12 cellular contexts compared by ENCODE assay signal in the genomic region with DNA sequence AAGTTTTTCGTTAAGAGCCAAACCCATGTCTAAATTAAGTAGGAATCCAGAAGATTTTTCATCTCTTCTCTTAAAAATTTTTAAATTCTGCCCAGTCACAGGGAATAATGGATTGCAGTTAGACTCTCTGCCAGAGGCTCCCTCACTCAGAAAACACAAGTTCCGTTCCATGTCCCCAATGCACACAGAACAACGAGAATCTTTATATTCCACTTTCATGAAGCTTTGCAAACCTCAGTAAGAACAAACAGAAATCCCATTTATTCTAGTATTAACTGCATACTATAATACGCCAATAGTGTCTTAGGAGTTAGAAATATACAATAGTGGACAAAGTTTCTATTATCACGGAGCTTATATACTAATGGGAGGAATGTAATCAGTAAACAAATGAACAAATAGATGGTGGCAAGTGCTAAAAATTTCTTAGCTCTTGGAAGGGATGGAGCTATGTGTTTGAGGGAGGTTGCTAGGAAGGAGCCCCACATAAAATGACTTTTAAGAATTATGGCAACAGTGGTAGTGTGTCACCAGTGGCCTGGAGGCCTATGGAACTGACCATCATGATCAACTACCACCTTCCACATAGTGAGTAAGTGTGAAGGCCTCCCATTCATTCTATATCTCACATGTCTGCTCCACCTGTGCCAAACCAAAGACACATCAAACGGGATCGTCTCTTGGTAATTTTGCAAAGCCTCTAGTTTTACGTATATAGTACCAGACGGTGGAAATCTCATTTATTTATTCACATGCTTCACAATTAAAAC. TPM values are rescaled to one million over a fixed set of nuclear protein-coding genes. Genes with fewer than 3 reads are reported as not detected.
DNase-seq lines count a peak whose midpoint lies in the region; ATAC-seq and TF ChIP-seq lines count a peak whose summit lies in the region.
"Had no signal": no experiment of that assay in that cellular context is flagged by ENCODE, and none has a peak within 500 bp of the region (broad histone marks: within the 10 kb centered on the region; RNA-seq: fewer than 3 reads in every experiment).

No MANE protein-coding gene starts in this region.

- H3K36me3 ChIP-seq in OCI-LY7 (ENCODE audit: insufficient read depth, low read length) (peaks cover 4% of the 10 kb centered on the region), H7 (replicated peaks; ENCODE audit: control insufficient read depth, insufficient read depth, low read length) (no peaks in the 10 kb centered on the region)
- H3K36me3 ChIP-seq: WERI-Rb-1 had no signal

- no peak overlapping the region for H3K27ac ChIP-seq in OCI-LY7 (ENCODE audit: low read depth, low read length, poor library complexity, severe bottlenecking)
- H3K27ac ChIP-seq: WERI-Rb-1 had no signal

- H4K20me1 ChIP-seq in OCI-LY7 (ENCODE audit: insufficient read depth, low read length): peaks cover 60% of the 10 kb centered on the region

- intact Hi-C loops in OCI-LY7 (cut with micrococcal nuclease; ENCODE audit: unreplicated experiment): loop anchor here (2.0 kb wide), 2 partner anchors 175 to 247 kb away; no protein-coding TSS in a partner anchor

- BruUV-seq in OCI-LY7 (replicated peaks; lab: Mats Ljungman, UMichigan): no TSS peak

- TF ChIP-seq CTCF in OCI-LY7 (conservative IDR thresholded peaks at IDR 0.05; ENCODE audit: low read length) (no peak), endothelial cell (IDR thresholded peaks at IDR 0.05; ENCODE audit: unreplicated experiment) (no peak)

- H3K4me3 ChIP-seq in OCI-LY7 (ENCODE audit: low read depth, low read length, poor library complexity, severe bottlenecking): no peak overlapping the region
- no peak overlapping the region for H3K4me3 ChIP-seq in H7 (ENCODE audit: insufficient read depth, low read depth, low read length)

- CTCF ChIA-PET in OCI-LY7 (lab: Charles Lee; ENCODE audit: unreplicated experiment): no interaction called here

- ATAC-seq in GM19395 (IDR thresholded peaks at IDR 0.05; ENCODE audit: unreplicated experiment) (no peak), GM18511 (IDR thresholded peaks at IDR 0.05; ENCODE audit: unreplicated experiment) (no peak)
- ATAC-seq: HepG2 had no signal

- H3K9me3 ChIP-seq in OCI-LY7 (ENCODE audit: low read length): no peaks in the 10 kb centered on the region

- peaks cover 99% of the 10 kb centered on the region for H3K79me2 ChIP-seq in OCI-LY7 (ENCODE audit: insufficient read depth, low read depth, low read length)

- H3K4me3 Mint-ChIP-seq in endothelial cell (ENCODE audit: unreplicated experiment): no peak overlapping the region

- peaks cover 4% of the 10 kb centered on the region for H3K4me1 Mint-ChIP-seq in endothelial cell (ENCODE audit: unreplicated experiment)

- peaks cover 3% of the 10 kb centered on the region for H3K27me3 Mint-ChIP-seq in endothelial cell (ENCODE audit: unreplicated experiment)

- H3K27ac Mint-ChIP-seq in endothelial cell (ENCODE audit: unreplicated experiment): peak overlapping the region; percentile 48

- peak overlapping the region; percentile 31 for H3K4me2 ChIP-seq in OCI-LY7 (ENCODE audit: low read length)

- no peaks in the 10 kb centered on the region for H3K27me3 ChIP-seq in H7 (ENCODE audit: control insufficient read depth, insufficient read depth, low read length)

- H3K9me3 Mint-ChIP-seq in endothelial cell (ENCODE audit: unreplicated experiment): no peaks in the 10 kb centered on the region

- POLR2A ChIA-PET in OCI-LY7 (lab: Charles Lee): interaction anchor here (1.0 to 1.2 kb wide), 3 partner anchors 9 to 17 kb away, joined by 3 to 4 read pairs (median 3); no protein-coding TSS in a partner anchor

- DNase-seq in ELR (ENCODE audit: low read depth) (peak; percentile 41), OCI-LY7 (ENCODE audit: low spot score) (no peak), endothelial cell (ENCODE audit: low spot score) (no peak), putamen (ENCODE audit: low spot score) (peak; percentile 63), kidney tubule cell (ENCODE audit: low spot score) (no peak), H7 (no peak)
- DNase-seq: activated naive CD4-positive, alpha-beta T cell treated with Interleukin-2 at 50 U/mL for 16 hours; NCI-H2081; WERI-Rb-1 had no signal

- H2AFZ ChIP-seq in OCI-LY7 (ENCODE audit: low read length): no peak overlapping the region

- H3K36me3 Mint-ChIP-seq in endothelial cell (ENCODE audit: low read depth, unreplicated experiment): no peaks in the 10 kb centered on the region

- no peaks in the 10 kb centered on the region for H3K9me2 ChIP-seq in OCI-LY7 (ENCODE audit: insufficient read depth, low read length)

- H3K4me1 ChIP-seq in OCI-LY7 (ENCODE audit: insufficient read depth, low read length, poor library complexity, severe bottlenecking): peaks cover 37% of the 10 kb centered on the region

RNA-seq across cellular contexts. Expression of a gene that starts 24.9 kb away (rescaled TPM):
- 77.9 and 84.3 TPM in 2 replicates for total RNA-seq in OCI-LY7 (2014; rRNA removed; shearing (Covaris generic))
- total RNA-seq in OCI-LY7 (2022) (108 and 110 TPM in 2 replicates), endothelial cell (ENCODE audit: unreplicated experiment) (125 TPM)
- 59.5 and 69.1 TPM in 2 replicates for total RNA-seq in H7 (2014; rRNA removed; shearing (Covaris generic))

Comparison
In these comparisons a context has a peak if more than half of its experiments do, and no peak if none do; other contexts are left out.
1. DNase-seq: peak in ELR (single experiment) and putamen (single experiment); none in OCI-LY7 (single experiment), endothelial cell (single experiment), kidney tubule cell (single experiment) and H7 (single experiment).